In genomic region chr1:176110203-176110602, GRCh38 we compare ENCODE assay signal across 29 cellular contexts.
DNase-seq lines count a peak whose midpoint lies in the region; ATAC-seq, FAIRE-seq and TF ChIP-seq lines count a peak whose summit lies in the region.
"Had no signal": no experiment of that assay in that cellular context is flagged by ENCODE, and none has a peak within 500 bp of the region (broad histone marks: within the 10 kb centered on the region; RNA-seq: fewer than 3 reads in every experiment).

No MANE protein-coding gene starts in this region.

- H3K4me3 ChIP-seq in astrocyte of the spinal cord (ENCODE audit: low read depth, low read length) = no peak overlapping the region
- H3K4me3 ChIP-seq: prostate gland, sigmoid colon had no signal

- ATAC-seq in stimulated activated effector memory CD8-positive, alpha-beta T cell treated with anti-CD3 and anti-CD28 coated beads, Interleukin-12 subunit alpha, Interleukin-12 subunit beta, amount 100 ng/mL, for 72 hours = no peak
- no peak for ATAC-seq in WTC11
- ATAC-seq: left lobe of liver; naive thymus-derived CD4-positive, alpha-beta T cell; Panc1 had no signal

- H3K4me3 Mint-ChIP-seq in activated naive CD4-positive, alpha-beta T cell treated with anti-CD3 and anti-CD28 coated beads, Interleukin-2, amount 50 U/mL, for 24 hours = no peak overlapping the region
- no peak overlapping the region for H3K4me3 Mint-ChIP-seq in activated naive CD4-positive, alpha-beta T cell treated with anti-CD3 and anti-CD28 coated beads, Interleukin-2, amount 10 ng/mL, durations not matched to agents 7 days and 5 days
- H3K4me3 Mint-ChIP-seq in stimulated activated effector memory CD8-positive, alpha-beta T cell treated with anti-CD3 and anti-CD28 coated beads, Interleukin-12 subunit alpha, Interleukin-12 subunit beta, amount 100 ng/mL, for 72 hours = no peak overlapping the region
- H3K4me3 Mint-ChIP-seq in WTC11 = no peak overlapping the region
- H3K4me3 Mint-ChIP-seq: activated naive CD8-positive, alpha-beta T cell treated with anti-CD3 and anti-CD28 coated beads for 36 hours; brain; CD4-positive, alpha-beta T cell; IgD-negative memory B cell; naive thymus-derived CD4-positive, alpha-beta T cell had no signal

- CTCF ChIA-PET in activated naive CD4-positive, alpha-beta T cell treated with anti-CD3 and anti-CD28 coated beads, Interleukin-2, amount 10 ng/mL, durations not matched to agents 7 days and 5 days (lab: Charles Lee) = no interaction called here
- CTCF ChIA-PET in WTC11 (lab: Charles Lee) = interaction anchor here (1.2 kb wide), 1 partner anchor 10 kb away, joined by 4 read pairs; no protein-coding TSS in a partner anchor

- H3K27ac Mint-ChIP-seq in activated naive CD4-positive, alpha-beta T cell treated with anti-CD3 and anti-CD28 coated beads, Interleukin-2, amount 50 U/mL, for 24 hours = peak overlapping the region; percentile 43
- H3K27ac Mint-ChIP-seq in activated naive CD4-positive, alpha-beta T cell treated with anti-CD3 and anti-CD28 coated beads, Interleukin-2, amount 10 ng/mL, durations not matched to agents 7 days and 5 days = no peak overlapping the region
- peak overlapping the region; percentile 16 for H3K27ac Mint-ChIP-seq in stimulated activated effector memory CD8-positive, alpha-beta T cell treated with anti-CD3 and anti-CD28 coated beads, Interleukin-12 subunit alpha, Interleukin-12 subunit beta, amount 100 ng/mL, for 72 hours
- H3K27ac Mint-ChIP-seq in WTC11 = no peak overlapping the region
- H3K27ac Mint-ChIP-seq: activated naive CD8-positive, alpha-beta T cell treated with anti-CD3 and anti-CD28 coated beads for 36 hours; CD4-positive, alpha-beta T cell; IgD-negative memory B cell; naive thymus-derived CD4-positive, alpha-beta T cell had no signal

- no peak for TF ChIP-seq CTCF in astrocyte of the spinal cord (IDR thresholded peaks at IDR 0.05; ENCODE audit: low read depth, low read length)
- TF ChIP-seq CTCF in WTC11 (IDR thresholded peaks at IDR 0.05) = no peak

- H3K36me3 Mint-ChIP-seq in activated naive CD4-positive, alpha-beta T cell treated with anti-CD3 and anti-CD28 coated beads, Interleukin-2, amount 50 U/mL, for 24 hours = peaks cover 51% of the 10 kb centered on the region
- peaks cover 55% of the 10 kb centered on the region for H3K36me3 Mint-ChIP-seq in activated naive CD4-positive, alpha-beta T cell treated with anti-CD3 and anti-CD28 coated beads, Interleukin-2, amount 10 ng/mL, durations not matched to agents 7 days and 5 days
- H3K36me3 Mint-ChIP-seq in stimulated activated effector memory CD8-positive, alpha-beta T cell treated with anti-CD3 and anti-CD28 coated beads, Interleukin-12 subunit alpha, Interleukin-12 subunit beta, amount 100 ng/mL, for 72 hours = peaks cover 63% of the 10 kb centered on the region
- peaks cover 16% of the 10 kb centered on the region for H3K36me3 Mint-ChIP-seq in WTC11

- H3K4me1 Mint-ChIP-seq in activated naive CD4-positive, alpha-beta T cell treated with anti-CD3 and anti-CD28 coated beads, Interleukin-2, amount 50 U/mL, for 24 hours = peaks cover 28% of the 10 kb centered on the region
- peaks cover 2% of the 10 kb centered on the region for H3K4me1 Mint-ChIP-seq in activated naive CD4-positive, alpha-beta T cell treated with anti-CD3 and anti-CD28 coated beads, Interleukin-2, amount 10 ng/mL, durations not matched to agents 7 days and 5 days
- peaks cover 17% of the 10 kb centered on the region for H3K4me1 Mint-ChIP-seq in stimulated activated effector memory CD8-positive, alpha-beta T cell treated with anti-CD3 and anti-CD28 coated beads, Interleukin-12 subunit alpha, Interleukin-12 subunit beta, amount 100 ng/mL, for 72 hours
- H3K4me1 Mint-ChIP-seq in WTC11 = no peaks in the 10 kb centered on the region
- H3K4me1 Mint-ChIP-seq: brain had no signal

- H3K27me3 Mint-ChIP-seq in activated naive CD4-positive, alpha-beta T cell treated with anti-CD3 and anti-CD28 coated beads, Interleukin-2, amount 50 U/mL, for 24 hours = no peaks in the 10 kb centered on the region
- H3K27me3 Mint-ChIP-seq in activated naive CD4-positive, alpha-beta T cell treated with anti-CD3 and anti-CD28 coated beads, Interleukin-2, amount 10 ng/mL, durations not matched to agents 7 days and 5 days = no peaks in the 10 kb centered on the region
- H3K27me3 Mint-ChIP-seq in WTC11 (ENCODE audit: low read depth) = no peaks in the 10 kb centered on the region
- H3K27me3 Mint-ChIP-seq: activated naive CD8-positive, alpha-beta T cell treated with anti-CD3 and anti-CD28 coated beads for 36 hours; brain; CD4-positive, alpha-beta T cell; IgD-negative memory B cell; naive thymus-derived CD4-positive, alpha-beta T cell had no signal

- POLR2A ChIA-PET in WTC11 (lab: Charles Lee) = no interaction called here

- in situ Hi-C loops in astrocyte of the spinal cord (cut with HindIII; ENCODE audit: low sequenced_read_pairs) = no loop called here

- DNase-seq in activated naive CD4-positive, alpha-beta T cell treated with anti-CD3 and anti-CD28 coated beads, Interleukin-2, amount 10 ng/mL, durations not matched to agents 7 days and 5 days = no peak
- DNase-seq in astrocyte of the spinal cord (ENCODE audit: low read depth, low spot score) = peak; percentile 15
- DNase-seq in iris pigment epithelial cell (ENCODE audit: low read depth) = peak; percentile 60
- DNase-seq in stimulated activated effector memory CD8-positive, alpha-beta T cell treated with anti-CD3 and anti-CD28 coated beads, Interleukin-12 subunit alpha, Interleukin-12 subunit beta, amount 100 ng/mL, for 72 hours (ENCODE audit: low spot score in 2 of 2) = no peak
- no peak for DNase-seq in RKO (ENCODE audit: low spot score)
- DNase-seq in WTC11 (ENCODE audit: low spot score) = no peak
- DNase-seq in GM19239 (ENCODE audit: insufficient read length, low spot score) = no peak
- DNase-seq: 8988T; activated CD4-positive, alpha-beta T cell treated with anti-CD3 and anti-CD28 coated beads for 48 hours; activated naive CD8-positive, alpha-beta T cell treated with anti-CD3 and anti-CD28 coated beads for 36 hours; AML-193; CD4-positive, alpha-beta T cell; DND-41; naive thymus-derived CD4-positive, alpha-beta T cell; NCI-H146; NCI-H2107; nucleus accumbens; SHP77 treated with DMSO at 0.1 percent for 48 hours; sigmoid colon; stimulated activated CD4-positive, alpha-beta T cell treated with anti-CD3 and anti-CD28 coated beads, Interleukin-4, amount 100 ng/mL, for 4 hours had no signal

- peaks cover 4% of the 10 kb centered on the region for H3K9me3 Mint-ChIP-seq in activated naive CD4-positive, alpha-beta T cell treated with anti-CD3 and anti-CD28 coated beads, Interleukin-2, amount 50 U/mL, for 24 hours
- no peaks in the 10 kb centered on the region for H3K9me3 Mint-ChIP-seq in activated naive CD4-positive, alpha-beta T cell treated with anti-CD3 and anti-CD28 coated beads, Interleukin-2, amount 10 ng/mL, durations not matched to agents 7 days and 5 days
- H3K9me3 Mint-ChIP-seq in stimulated activated effector memory CD8-positive, alpha-beta T cell treated with anti-CD3 and anti-CD28 coated beads, Interleukin-12 subunit alpha, Interleukin-12 subunit beta, amount 100 ng/mL, for 72 hours = no peaks in the 10 kb centered on the region
- peaks cover 12% of the 10 kb centered on the region for H3K9me3 Mint-ChIP-seq in WTC11

- no peak for FAIRE-seq in GM19239 (lab: Jason Lieb, UNC)
- FAIRE-seq: endothelial cell of umbilical vein, GM18507, H1 had no signal

TF ChIP-seq in WTC11, 78 proteins besides CTCF, POLR2A, EP300 and RAD21:
- no peak for TF ChIP-seq ZNF671 (CRISPR knock-in tag; IDR thresholded peaks at IDR 0.05)
- TF ChIP-seq CREB1 (CRISPR knock-in tag; IDR thresholded peaks at IDR 0.05) = no peak
- no peak for TF ChIP-seq ZNF138 (CRISPR knock-in tag; conservative IDR thresholded peaks at IDR 0.05)
- TF ChIP-seq ZBTB21 (CRISPR knock-in tag; IDR thresholded peaks at IDR 0.05; ENCODE audit: borderline replicate concordance) = no peak
- TF ChIP-seq FOXJ3 (CRISPR knock-in tag; IDR thresholded peaks at IDR 0.05; ENCODE audit: borderline replicate concordance) = no peak
- TF ChIP-seq PRRX2 (CRISPR knock-in tag; IDR thresholded peaks at IDR 0.05) = no peak

Comparison
In these comparisons a context has a peak if more than half of its experiments do, and no peak if none do; other contexts are left out.
1. H3K27ac Mint-ChIP-seq: peak in activated naive CD4-positive, alpha-beta T cell treated with anti-CD3 and anti-CD28 coated beads, Interleukin-2, amount 50 U/mL, for 24 hours (single experiment) and stimulated activated effector memory CD8-positive, alpha-beta T cell treated with anti-CD3 and anti-CD28 coated beads, Interleukin-12 subunit alpha, Interleukin-12 subunit beta, amount 100 ng/mL, for 72 hours (single experiment); none in activated naive CD4-positive, alpha-beta T cell treated with anti-CD3 and anti-CD28 coated beads, Interleukin-2, amount 10 ng/mL, durations not matched to agents 7 days and 5 days (single experiment) and WTC11 (single experiment).
2. DNase-seq: peak in astrocyte of the spinal cord (single experiment) and iris pigment epithelial cell (single experiment); none in activated naive CD4-positive, alpha-beta T cell treated with anti-CD3 and anti-CD28 coated beads, Interleukin-2, amount 10 ng/mL, durations not matched to agents 7 days and 5 days (single experiment), stimulated activated effector memory CD8-positive, alpha-beta T cell treated with anti-CD3 and anti-CD28 coated beads, Interleukin-12 subunit alpha, Interleukin-12 subunit beta, amount 100 ng/mL, for 72 hours (0 of 2), RKO (single experiment), WTC11 (single experiment) and GM19239 (single experiment).